Comparison of ENCODE assay signal across 37 cellular contexts in genomic region chr3:123464211-123464610, GRCh38. TPM values are rescaled to one million over a fixed set of nuclear protein-coding genes. Genes with fewer than 3 reads are reported as not detected.
"Had no signal": no experiment of that assay in that cellular context is flagged by ENCODE, and none has a peak within 500 bp of the region (broad histone marks: within the 10 kb centered on the region; RNA-seq: fewer than 3 reads in every experiment).

No MANE protein-coding gene starts in this region.

- H3K9me3 ChIP-seq: MG63 had no signal

- DNase-seq: Karpas-422, Kasumi-1, KBM-7, KG1, MG63, MM.1S, MV-4-11, NCI-H1048, NCI-H1092, NCI-H1092 treated with DMSO at 0.1 percent for 48 hours, NCI-H1105, NCI-H1105 treated with DMSO at 0.1 percent for 48 hours, NCI-H1417, NCI-H1417 treated with DMSO at 0.1 percent for 48 hours, NCI-H1436, NCI-H1436 treated with DMSO at 0.1 percent for 48 hours, NCI-H1694, NCI-H1694 treated with DMSO at 0.1 percent for 48 hours, NCI-H187, NCI-H187 treated with DMSO at 0.1 percent for 48 hours, NCI-H1930, NCI-H2029, NCI-H2029 treated with DMSO at 0.1 percent for 48 hours, NCI-H2081, NCI-H2081 treated with DMSO at 0.1 percent for 48 hours, NCI-H2107, NCI-H2171, NCI-H2171 treated with DMSO at 0.1 percent for 48 hours, NCI-H2227 treated with DMSO at 0.1 percent for 48 hours, NCI-H226, NCI-H345, NCI-H446, NCI-H446 treated with DMSO at 0.1 percent for 48 hours had no signal

- H3K36me3 ChIP-seq: MG63 had no signal

- H3K9ac ChIP-seq: KMS-11 had no signal

- H3K4me2 ChIP-seq: KMS-11 had no signal

- H3K27ac ChIP-seq: KMS-11 had no signal

- H3K4me3 ChIP-seq: MG63 had no signal

RNA-seq across cellular contexts. Expression of gene ADCY5, which starts 15.3 kb away (rescaled TPM):
- total RNA-seq: M059J, MCF 10A, NCI-H460 had no signal
